Comparison of ENCODE assay signal across 8 cellular contexts in genomic region chr16:87457724-87458423, GRCh38. TPM values are rescaled to one million over a fixed set of nuclear protein-coding genes. Genes with fewer than 3 reads are reported as not detected.
DNase-seq lines count a peak whose midpoint lies in the region; ATAC-seq and TF ChIP-seq lines count a peak whose summit lies in the region.

No MANE protein-coding gene starts in this region.

- peak overlapping the region; percentile 50 to 73 for H3K27ac ChIP-seq in liver (ENCODE audit: low read depth in 1 of 2, low read length in 2 of 2)

- WGBS in liver: 83% methylated on average over 22 of the region's 22 CpGs

- no peaks in the 10 kb centered on the region for H3K27me3 ChIP-seq in liver (ENCODE audit: control insufficient read depth in 4 of 4, insufficient read depth in 4 of 4, low read length in 3 of 4)

- DNase-seq in stimulated activated CD4-positive, alpha-beta T cell treated with anti-CD3 and anti-CD28 coated beads, Interleukin-12 subunit alpha, Interleukin-12 subunit beta, amount 100 ng/mL, for 48 hours (ENCODE audit: low read depth in 2 of 3, low spot score in 1 of 3): peak in 2 of 3 donors; percentile 38 to 40
- DNase-seq in stimulated activated CD4-positive, alpha-beta T cell treated with anti-CD3 and anti-CD28 coated beads, Interleukin-12 subunit alpha, Interleukin-12 subunit beta, amount 100 ng/mL, for 4 hours: no peak
- DNase-seq in activated T-cell treated with anti-CD3 and anti-CD28 coated beads, Interleukin-2, amount 50 U/mL, for 48 hours: peak; percentile 70 to 77
- DNase-seq in NCI-H748 treated with DMSO at 0.1 percent for 48 hours (lab: John Stamatoyannopoulos, UW) (no peak), AML-193 (lab: John Stamatoyannopoulos, UW) (no peak)

- ATAC-seq in HG02973 (IDR thresholded peaks at IDR 0.05; ENCODE audit: unreplicated experiment): no peak
- no peak for ATAC-seq in GM21825 (IDR thresholded peaks at IDR 0.05; ENCODE audit: unreplicated experiment)

- TF ChIP-seq CTCF in liver (IDR thresholded peaks at IDR 0.05; ENCODE audit: low read depth, low read length, missing input control): no peak

- H3K9me3 ChIP-seq in liver (ENCODE audit: control insufficient read depth in 4 of 4, low read length in 3 of 4): no peaks in the 10 kb centered on the region

- H3K9ac ChIP-seq in liver (ENCODE audit: low read depth in 1 of 2, low read length in 2 of 2): peak overlapping the region in 1 of 2 donors; percentile 21

- no peak overlapping the region for H3K4me3 ChIP-seq in liver (ENCODE audit: low read depth in 1 of 3, low read length in 3 of 3)

- H3K36me3 ChIP-seq in liver (ENCODE audit: control insufficient read depth in 4 of 4, insufficient read depth in 3 of 4, low read depth in 1 of 4, low read length in 3 of 4): peaks cover 6 to 23% (median 16%) of the 10 kb centered on the region in 4 donors

- H3K4me1 ChIP-seq in liver (ENCODE audit: control insufficient read depth in 4 of 4, insufficient read depth in 4 of 4, low read length in 3 of 4): peaks cover 5 to 29% (median 19%) of the 10 kb centered on the region in 4 donors

- TF ChIP-seq RAD21 in liver (IDR thresholded peaks at IDR 0.05): no peak

TF ChIP-seq in liver, 16 proteins besides CTCF, POLR2A, EP300 and RAD21:
- no peak for TF ChIP-seq REST (IDR thresholded peaks at IDR 0.05)
- TF ChIP-seq, protein P1, sequence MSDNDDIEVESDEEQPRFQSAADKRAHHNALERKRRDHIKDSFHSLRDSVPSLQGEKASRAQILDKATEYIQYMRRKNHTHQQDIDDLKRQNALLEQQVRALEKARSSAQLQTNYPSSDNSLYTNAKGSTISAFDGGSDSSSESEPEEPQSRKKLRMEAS (IDR thresholded peaks at IDR 0.05): no peak
- TF ChIP-seq TAF1 (conservative IDR thresholded peaks at IDR 0.05): no peak
- no peak for TF ChIP-seq YY1 (IDR thresholded peaks at IDR 0.05)
- no peak for TF ChIP-seq SP1 (IDR thresholded peaks at IDR 0.05)

RNA-seq across cellular contexts. Expression of gene ZCCHC14, which starts 35.0 kb away (rescaled TPM):
- 10 to 100 TPM in 1 of 2 donors, 1 to 10 TPM in 1; 7.1 to 21.7 TPM for total RNA-seq in liver
- polyA plus RNA-seq in liver: 1 to 10 TPM; 6.3 to 8.9 TPM

Comparison
In these comparisons a context has a peak if more than half of its experiments do, and no peak if none do; other contexts are left out.
1. DNase-seq: peak in stimulated activated CD4-positive, alpha-beta T cell treated with anti-CD3 and anti-CD28 coated beads, Interleukin-12 subunit alpha, Interleukin-12 subunit beta, amount 100 ng/mL, for 48 hours (2 of 3) and activated T-cell treated with anti-CD3 and anti-CD28 coated beads, Interleukin-2, amount 50 U/mL, for 48 hours (2 of 2); none in stimulated activated CD4-positive, alpha-beta T cell treated with anti-CD3 and anti-CD28 coated beads, Interleukin-12 subunit alpha, Interleukin-12 subunit beta, amount 100 ng/mL, for 4 hours (single experiment), NCI-H748 treated with DMSO at 0.1 percent for 48 hours (single experiment) and AML-193 (0 of 2).